Comparison of ENCODE assay signal across 8 cellular contexts in the genomic region with DNA sequence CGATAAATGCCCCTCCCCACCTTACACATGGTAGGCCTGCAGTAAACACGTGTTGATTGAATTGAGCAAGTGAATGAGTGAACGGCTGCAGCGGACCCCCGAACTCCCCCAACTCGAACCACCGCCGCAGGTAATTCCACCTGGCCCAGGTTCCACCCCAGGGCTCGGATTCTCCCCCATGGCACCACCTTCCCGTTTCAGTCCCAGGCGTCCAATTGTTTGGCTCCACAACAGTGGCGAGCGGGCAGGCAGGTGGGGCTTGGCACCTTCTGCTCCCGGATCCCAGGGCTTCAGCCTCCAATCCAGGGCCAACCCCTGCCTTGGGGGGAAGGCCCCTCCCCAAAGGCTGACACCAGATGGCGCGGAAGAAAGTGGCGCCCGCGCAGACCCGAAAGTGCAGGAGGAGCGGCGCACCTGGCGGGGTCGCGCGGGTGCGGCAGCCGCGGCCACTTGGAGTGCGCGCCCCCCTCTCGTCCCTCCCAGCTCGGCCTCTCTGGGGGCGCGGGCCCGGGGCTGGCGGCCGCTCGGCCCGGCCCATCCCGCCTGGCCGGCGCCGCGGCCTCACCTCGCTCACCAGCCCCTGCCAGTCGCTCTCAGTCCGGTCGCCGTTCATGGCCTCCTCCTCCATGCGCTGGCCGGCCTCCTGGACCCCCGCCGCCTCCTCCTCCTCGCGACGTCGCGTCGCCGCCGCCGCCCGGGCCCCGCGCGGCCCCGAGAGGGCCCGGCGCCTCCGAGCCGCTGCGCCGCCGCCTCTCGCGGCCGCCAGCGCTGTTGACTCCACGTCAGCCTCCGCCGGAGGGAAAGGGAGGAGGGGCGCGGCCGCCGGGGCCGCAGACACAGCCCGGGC. TPM values are rescaled to one million over a fixed set of nuclear protein-coding genes. Genes with fewer than 3 reads are reported as not detected.
A peak's percentile ranks its signal among the peaks of the same experiment; 100 is the strongest.
DNase-seq lines count a peak whose midpoint lies in the region; ATAC-seq and TF ChIP-seq lines count a peak whose summit lies in the region.

A gene (minus strand): TSS at position 791 of the 847 bp plus-strand sequence. CDS start 178 bp downstream, at position 613.

- ATAC-seq in HG02884 (IDR thresholded peaks at IDR 0.05; ENCODE audit: unreplicated experiment) (peak; percentile 71), gastrocnemius medialis (peak; percentile 82 to 88), GM21526 (IDR thresholded peaks at IDR 0.05; ENCODE audit: low FRiP score, unreplicated experiment) (no peak)

- no peaks in the 10 kb centered on the region for H3K27me3 ChIP-seq in gastrocnemius medialis

- H3K36me3 ChIP-seq in gastrocnemius medialis: peaks cover 0 to 10% of the 10 kb centered on the region in 2 donors

- peak; percentile 17; the same call in 1 of the 2 replicates for TF ChIP-seq CTCF in C4-2B (conservative IDR thresholded peaks at IDR 0.05)
- TF ChIP-seq CTCF in gastrocnemius medialis (IDR thresholded peaks at IDR 0.05 in 4 of 5, conservative IDR thresholded peaks at IDR 0.05 in 1 of 5): no peak

- in situ Hi-C loops in gastrocnemius medialis (cut with MboI; ENCODE audit: low sequenced_read_pairs in 4 of 4): no loop called here

- H3K4me3 ChIP-seq in gastrocnemius medialis: peak within 1 kb of the TSS; percentile 46 to 76 (median 68)

- peaks cover 0 to 4% of the 10 kb centered on the region in 2 donors for H3K4me1 ChIP-seq in gastrocnemius medialis

- intact Hi-C loops in gastrocnemius medialis (cut with DNase I; ENCODE audit: low total_unique reads): no loop called here

- H3K27ac ChIP-seq in C4-2B (peak within 1 kb of the TSS; percentile 97), gastrocnemius medialis (peak within 1 kb of the TSS; percentile 70 to 86 (median 78))

- H3K9me3 ChIP-seq in gastrocnemius medialis: no peaks in the 10 kb centered on the region

- DNase-seq in NOMO-1 (lab: John Stamatoyannopoulos, UW; ENCODE audit: unreplicated experiment in 2 of 2) (peak; percentile 51 to 61), cerebellum (ENCODE audit: low spot score) (peak; percentile 89), islet precursor cell (peak; percentile 81), gastrocnemius medialis (peak; percentile 21 to 62)
- DNase-seq in activated CD4-positive, CD25-positive, alpha-beta regulatory T cell treated with anti-CD3 and anti-CD28 coated beads, Interleukin-2, amount 50 U/mL, for 72 hours: no peak

- peak; percentile 49 to 57 for TF ChIP-seq POLR2A in gastrocnemius medialis (IDR thresholded peaks at IDR 0.05)

RNA-seq across cellular contexts. Expression of the gene that starts here (rescaled TPM):
- total RNA-seq in cerebellum (15.1 TPM), gastrocnemius medialis (1 to 10 TPM; 2.8 to 10.0 (median 4.8) TPM)
